Comparison of ENCODE assay signal across 1 cellular context in the genomic region with DNA sequence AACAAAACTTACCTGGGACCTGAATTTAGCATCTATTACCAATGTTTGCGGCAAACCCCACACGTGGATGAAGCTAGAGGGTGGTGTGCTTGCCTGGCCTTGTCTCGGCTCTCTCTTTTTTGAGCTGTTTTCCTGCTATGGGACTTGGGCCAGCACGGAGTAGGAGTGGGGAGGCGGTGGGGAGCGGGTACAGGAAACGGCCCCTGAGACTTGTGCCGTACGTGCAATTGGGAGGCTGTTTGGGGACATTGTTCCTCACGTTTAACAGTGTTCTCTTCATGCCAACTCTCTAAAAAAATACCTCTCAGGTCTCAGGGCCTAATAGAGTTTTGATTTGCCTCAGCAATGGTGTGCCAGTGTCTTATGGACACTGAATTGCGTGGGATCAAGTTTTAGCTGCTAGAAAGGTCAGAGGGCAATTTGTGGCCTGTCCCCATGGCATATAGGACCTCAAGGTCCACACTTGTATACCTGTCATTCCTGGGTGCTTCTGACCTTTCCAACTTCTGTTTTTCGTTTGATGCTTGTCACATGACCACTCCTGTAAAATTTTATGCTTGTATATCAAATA.
TF ChIP-seq lines count a peak whose summit lies in the region.

No MANE protein-coding gene starts in this region.

TF ChIP-seq in endothelial cell of umbilical vein, 7 proteins besides CTCF, POLR2A, EP300 and RAD21 (continued from another document):
- no peak for TF ChIP-seq FOS (IDR thresholded peaks at IDR 0.05; ENCODE audit: borderline replicate concordance, insufficient read depth, low read length)
- no peak for TF ChIP-seq EZH2 (IDR thresholded peaks at IDR 0.05; ENCODE audit: borderline replicate concordance, low read depth, low read length, severe bottlenecking)
- no peak for TF ChIP-seq POLR2AphosphoS5 (IDR thresholded peaks at IDR 0.05; ENCODE audit: insufficient read depth, low read depth, low read length)
- no peak for TF ChIP-seq GATA2 (IDR thresholded peaks at IDR 0.05; ENCODE audit: insufficient read depth, insufficient read length, low read depth, low read length)
- TF ChIP-seq JUN (IDR thresholded peaks at IDR 0.05; ENCODE audit: borderline replicate concordance, insufficient read depth, insufficient read length, low read depth), result no peak
TF ChIP-seq in endothelial cell of umbilical vein: peak in this region for 0.
